1 cellular context compared by ENCODE assay signal in genomic region chr12:14259481-14260010, GRCh38.
TF ChIP-seq lines count a peak whose summit lies in the region.

No MANE protein-coding gene starts in this region.

TF ChIP-seq in WTC11, 78 proteins besides CTCF, POLR2A, EP300 and RAD21:
- TF ChIP-seq CDX4 (CRISPR knock-in tag; IDR thresholded peaks at IDR 0.05; ENCODE audit: borderline replicate concordance) (no peak), FOXJ3 (CRISPR knock-in tag; IDR thresholded peaks at IDR 0.05; ENCODE audit: borderline replicate concordance) (no peak), GRHL2 (CRISPR knock-in tag; IDR thresholded peaks at IDR 0.05; ENCODE audit: insufficient replicate concordance, severe bottlenecking) (no peak), TEAD1 (CRISPR knock-in tag; IDR thresholded peaks at IDR 0.05) (no peak), ZNF138 (CRISPR knock-in tag; conservative IDR thresholded peaks at IDR 0.05) (no peak), TP53 (CRISPR knock-in tag; IDR thresholded peaks at IDR 0.05) (no peak), ZNF425 (CRISPR knock-in tag; conservative IDR thresholded peaks at IDR 0.05) (no peak), NR2C2 (CRISPR knock-in tag; IDR thresholded peaks at IDR 0.05) (no peak), FOXK1 (CRISPR knock-in tag; IDR thresholded peaks at IDR 0.05) (no peak)
